Comparison of ENCODE assay signal across 8 cellular contexts in the genomic region with DNA sequence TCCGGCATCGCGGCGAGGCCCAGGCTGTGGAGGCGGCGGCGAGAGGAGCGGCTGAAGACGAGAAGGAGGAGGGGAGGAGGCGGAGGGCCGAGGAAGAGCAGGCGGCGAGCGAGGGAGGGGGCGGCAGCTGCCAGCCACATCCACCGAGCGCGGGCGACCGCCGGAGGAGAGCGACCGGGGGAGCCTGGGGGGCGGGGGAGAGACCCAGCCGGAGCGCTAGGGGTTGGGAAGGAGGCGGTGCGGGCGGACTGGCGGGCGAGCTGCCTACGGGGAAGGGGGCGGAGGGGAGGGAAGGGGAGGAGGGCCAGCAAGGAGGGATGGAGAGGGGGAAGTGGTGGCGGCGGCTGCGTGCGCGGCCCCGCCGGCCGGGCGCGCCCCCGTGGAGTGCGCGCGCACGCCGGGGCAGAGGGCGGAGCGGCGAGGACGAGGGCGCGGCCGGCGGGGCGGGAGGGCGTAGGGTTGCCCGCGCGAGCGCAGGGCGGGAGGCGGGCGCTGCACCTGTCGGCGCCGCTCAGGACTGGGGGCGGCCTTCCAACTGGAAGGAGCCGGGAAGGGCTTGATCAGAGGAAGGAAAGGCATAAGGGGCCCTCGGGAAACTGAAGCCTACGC. TPM values are rescaled to one million over a fixed set of nuclear protein-coding genes. Genes with fewer than 3 reads are reported as not detected.
DNase-seq lines count a peak whose midpoint lies in the region; ATAC-seq, FAIRE-seq and TF ChIP-seq lines count a peak whose summit lies in the region.
"Not testable (repeated sequence)": the region's sequence is repeated elsewhere in the genome, so short reads cannot be mapped to it uniquely, and the experiment has no call there.

No MANE protein-coding gene starts in this region.

- H3K9me1 ChIP-seq in keratinocyte (ENCODE audit: control insufficient read depth, extremely low read depth, insufficient read depth, low read length), result not testable (repeated sequence)

- not testable (repeated sequence) for H2AFZ ChIP-seq in keratinocyte (ENCODE audit: control insufficient read depth, low read length)

- dilution Hi-C loops in keratinocyte (cut with MboI; ENCODE audit: extremely low pct_ligation_motif_present, low sequenced_read_pairs), result not testable (repeated sequence)

- H3K79me2 ChIP-seq in keratinocyte (ENCODE audit: control insufficient read depth, insufficient read depth, low read length), result peaks cover 21% of the 10 kb centered on the region

- not testable (repeated sequence) for H3K27me3 ChIP-seq in keratinocyte (ENCODE audit: control insufficient read depth, extremely low read depth, insufficient read depth, low read length)

- H3K4me3 ChIP-seq in AG09309 (ENCODE audit: control insufficient read depth, low read depth, low read length) (peak overlapping the region; percentile 35), keratinocyte (ENCODE audit: control insufficient read depth in 2 of 3, extremely low read depth in 1 of 3, insufficient read depth in 2 of 3, low read depth in 1 of 3, low read length in 3 of 3) (peak overlapping the region in 1 of 3 experiments; percentile 44)

- H4K20me1 ChIP-seq in keratinocyte (ENCODE audit: control insufficient read depth, extremely low read depth, insufficient read depth, low read length), result not testable (repeated sequence)

- FAIRE-seq in keratinocyte (lab: Jason Lieb, UNC), result not testable (repeated sequence)

- DNase-seq in AG09309 (ENCODE audit: low read depth), result peak; percentile 14
- DNase-seq in NCI-H446 treated with DMSO at 0.1 percent for 48 hours (lab: John Stamatoyannopoulos, UW), result peak; percentile 67
- peak; percentile 82 for DNase-seq in activated CD4-positive, CD25-positive, alpha-beta regulatory T cell treated with anti-CD3 and anti-CD28 coated beads, Interleukin-2, amount 50 U/mL, for 72 hours
- peak; percentile 79 for DNase-seq in central memory CD4-positive, alpha-beta T cell
- not testable (repeated sequence) for DNase-seq in keratinocyte (ENCODE audit: low read depth, low spot score)
- DNase-seq in stimulated activated CD4-positive, alpha-beta T cell treated with anti-CD3 and anti-CD28 coated beads, Interleukin-12 subunit alpha, Interleukin-12 subunit beta, amount 100 ng/mL, for 4 hours, result peak; percentile 73

- not testable (repeated sequence) for H3K36me3 ChIP-seq in keratinocyte (ENCODE audit: control insufficient read depth in 2 of 2, extremely low read depth in 1 of 2, insufficient read depth in 2 of 2, low read length in 2 of 2)

- ATAC-seq in GM19043 (IDR thresholded peaks at IDR 0.05; ENCODE audit: low read depth, unreplicated experiment) (peak; percentile 70), HG03175 (IDR thresholded peaks at IDR 0.05; ENCODE audit: unreplicated experiment) (peak; percentile 79)

- TF ChIP-seq CTCF in AG09309 (IDR thresholded peaks at IDR 0.05; ENCODE audit: control insufficient read depth, insufficient read depth, low read depth, low read length, missing control alignments); keratinocyte (optimal IDR thresholded peaks at IDR 0.05 in 1 of 3, IDR thresholded peaks at IDR 0.05 in 1 of 3, conservative IDR thresholded peaks at IDR 0.05 in 1 of 3; ENCODE audit: extremely low read depth in 1 of 3, insufficient read depth in 2 of 3, low read length in 3 of 3): not testable (repeated sequence)

- H3K9ac ChIP-seq in keratinocyte (ENCODE audit: control insufficient read depth, extremely low read depth, insufficient read depth, low read length), result not testable (repeated sequence)

- H3K4me2 ChIP-seq in keratinocyte (ENCODE audit: control insufficient read depth, extremely low read depth, insufficient read depth, low read depth, low read length), result peak overlapping the region; percentile 37

- not testable (repeated sequence) for H3K9me3 ChIP-seq in keratinocyte (ENCODE audit: control insufficient read depth, low read depth, low read length)

- not testable (repeated sequence) for H3K4me1 ChIP-seq in keratinocyte (ENCODE audit: control insufficient read depth, extremely low read depth, insufficient read depth, low read length)

- H3K27ac ChIP-seq in keratinocyte (ENCODE audit: control insufficient read depth, insufficient read depth, low read length), result not testable (repeated sequence)

RNA-seq across cellular contexts. Expression of a gene that starts 39.9 kb away (rescaled TPM):
- 47.4 to 64.9 TPM (median 53.3 TPM) in 3 replicates for polyA plus RNA-seq in keratinocyte
- polyA plus RNA-seq in keratinocyte (2011; ENCODE audit: low read depth), result 35.5 TPM
- polyA plus RNA-seq in keratinocyte (2011; cell fraction: cytosol; rRNA removed), result 50.6 and 71.3 TPM in 2 replicates
- polyA plus RNA-seq in keratinocyte (2011; cell fraction: nucleus; rRNA removed), result 33.2 and 38.5 TPM in 2 replicates
- polyA plus RNA-seq in keratinocyte (2012; ENCODE audit: low replicate concordance), result 33.2 and 33.8 TPM in 2 replicates
- polyA minus RNA-seq in keratinocyte, result 17.3 to 40.7 TPM (median 37.4 TPM) in 3 replicates
- 18.6 TPM for polyA minus RNA-seq in keratinocyte (2011; cell fraction: cytosol; rRNA and poly(A)+ RNA removed)
- polyA minus RNA-seq in keratinocyte (2011; cell fraction: nucleus; rRNA and poly(A)+ RNA removed), result 9.8 and 12.3 TPM in 2 replicates
